In genomic region chr11:117457835-117458234, GRCh38 we compare ENCODE assay signal across 11 cellular contexts.
DNase-seq lines count a peak whose midpoint lies in the region; ATAC-seq and TF ChIP-seq lines count a peak whose summit lies in the region.
"Had no signal": no experiment of that assay in that cellular context is flagged by ENCODE, and none has a peak within 500 bp of the region (broad histone marks: within the 10 kb centered on the region; RNA-seq: fewer than 3 reads in every experiment).

No MANE protein-coding gene starts in this region.

- H3K4me3 Mint-ChIP-seq in endodermal cell: no peak overlapping the region
- H3K4me3 Mint-ChIP-seq: activated CD4-positive, alpha-beta T cell treated with anti-CD3 and anti-CD28 coated beads, Interleukin-2, amount 10 ng/mL, durations not matched to agents 24 days and 14 days; CD14-positive monocyte; natural killer cell had no signal

- peaks cover 2% of the 10 kb centered on the region for H3K4me1 Mint-ChIP-seq in endodermal cell
- H3K4me1 Mint-ChIP-seq: natural killer cell had no signal

- WGBS in endodermal cell (ENCODE audit: insufficient coverage in 1 of 2, insufficient read length in 1 of 2), 2 experiments: 80 to 85% methylated on average over 7 to 9 of the region's 9 CpGs

- DNase-seq in DMS79 (lab: John Stamatoyannopoulos, UW) (peak; percentile 67), NCI-H2196 treated with DMSO at 0.1 percent for 48 hours (lab: John Stamatoyannopoulos, UW; ENCODE audit: unreplicated experiment) (peak; percentile 51), endodermal cell (peak; percentile 54), SW 1271 (lab: John Stamatoyannopoulos, UW) (no peak), H4 (ENCODE audit: low spot score) (no peak)
- DNase-seq: activated CD4-positive, alpha-beta T cell treated with anti-CD3 and anti-CD28 coated beads, Interleukin-2, amount 10 ng/mL, durations not matched to agents 24 days and 14 days; left cardiac atrium; natural killer cell had no signal

- H3K9ac ChIP-seq in endodermal cell (ENCODE audit: extremely low read depth, low read length, poor library complexity, severe bottlenecking): no peak overlapping the region

- H3K27me3 ChIP-seq in endodermal cell (ENCODE audit: control insufficient read depth, insufficient read depth, low read length, poor library complexity, severe bottlenecking): no peaks in the 10 kb centered on the region

- H3K9me3 ChIP-seq in endodermal cell (ENCODE audit: control insufficient read depth, low read length): peaks cover 9% of the 10 kb centered on the region

- H3K27ac Mint-ChIP-seq in endodermal cell: no peak overlapping the region
- H3K27ac Mint-ChIP-seq: activated CD4-positive, alpha-beta T cell treated with anti-CD3 and anti-CD28 coated beads, Interleukin-2, amount 10 ng/mL, durations not matched to agents 24 days and 14 days; CD14-positive monocyte; natural killer cell had no signal

- ATAC-seq in GM19438 (IDR thresholded peaks at IDR 0.05; ENCODE audit: low read depth, unreplicated experiment) (peak; percentile 67), HG02623 (IDR thresholded peaks at IDR 0.05; ENCODE audit: unreplicated experiment) (no peak)
- ATAC-seq: left cardiac atrium, natural killer cell had no signal

- H3K27me3 Mint-ChIP-seq in endodermal cell (ENCODE audit: insufficient read depth): peaks cover 5% of the 10 kb centered on the region

- H3K4me1 ChIP-seq in endodermal cell (ENCODE audit: control insufficient read depth, insufficient read depth, low read length): no peaks in the 10 kb centered on the region

- H3K36me3 Mint-ChIP-seq in endodermal cell (ENCODE audit: low read depth): no peaks in the 10 kb centered on the region
- H3K36me3 Mint-ChIP-seq: CD14-positive monocyte, natural killer cell had no signal

- H3K36me3 ChIP-seq in endodermal cell (ENCODE audit: control insufficient read depth, insufficient read depth, low read length): no peaks in the 10 kb centered on the region

- TF ChIP-seq CTCF in endodermal cell (conservative IDR thresholded peaks at IDR 0.05): peak; percentile 41

- H3K4me3 ChIP-seq in endodermal cell (ENCODE audit: low read length): no peak overlapping the region

- H3K27ac ChIP-seq in endodermal cell (ENCODE audit: low read depth, low read length): no peak overlapping the region

- peaks cover 12% of the 10 kb centered on the region for H3K9me3 Mint-ChIP-seq in endodermal cell

Comparison
In these comparisons a context has a peak if more than half of its experiments do, and no peak if none do; other contexts are left out.
1. DNase-seq: peak in DMS79 (single experiment), NCI-H2196 treated with DMSO at 0.1 percent for 48 hours (single experiment) and endodermal cell (single experiment); none in SW 1271 (0 of 2) and H4 (single experiment).